8 cellular contexts compared by ENCODE assay signal in the genomic region with DNA sequence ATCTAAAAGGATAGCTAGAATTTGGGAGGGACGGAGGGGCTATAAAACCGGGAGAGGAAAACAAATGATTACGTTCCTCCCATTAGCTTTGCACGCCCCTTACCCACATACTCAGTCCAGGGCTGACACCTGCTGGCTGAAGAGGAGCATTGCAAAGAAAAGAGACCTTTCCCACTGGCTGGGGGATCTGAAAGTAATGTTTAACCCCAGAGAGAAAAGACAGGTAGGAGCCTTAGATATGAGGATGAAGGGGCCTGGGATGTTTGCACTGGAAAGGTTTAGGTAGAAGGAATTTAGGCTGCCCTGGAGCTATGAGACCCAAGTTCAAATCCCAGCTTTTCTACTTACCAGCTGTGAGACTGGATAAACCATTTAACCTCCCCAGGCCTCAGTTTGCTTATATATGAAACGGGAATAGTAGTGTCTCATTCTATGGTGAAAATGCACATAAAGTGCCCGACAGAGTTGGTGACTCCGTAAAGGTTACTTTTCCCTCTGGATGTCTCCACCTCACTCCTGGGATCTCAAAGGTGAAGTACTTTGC.
DNase-seq lines count a peak whose midpoint lies in the region; ATAC-seq and TF ChIP-seq lines count a peak whose summit lies in the region.

No MANE protein-coding gene starts in this region.

- peak; percentile 82 to 94 (median 90) for TF ChIP-seq CTCF in ascending aorta (IDR thresholded peaks at IDR 0.05)
- TF ChIP-seq CTCF in hepatocyte (IDR thresholded peaks at IDR 0.05; ENCODE audit: poor library complexity) = peak; percentile 95
- TF ChIP-seq CTCF in gastrocnemius medialis (IDR thresholded peaks at IDR 0.05 in 4 of 5, conservative IDR thresholded peaks at IDR 0.05 in 1 of 5) = peak; percentile 59 to 71 (median 66)

- H2AFZ ChIP-seq in hepatocyte = no peak overlapping the region

- WGBS in hepatocyte (ENCODE audit: low lambda C conversion rate, missing lambda C conversion rate) = 26% methylated on average over 7 of the region's 7 CpGs

- H3K79me2 ChIP-seq in hepatocyte = no peaks in the 10 kb centered on the region

- in situ Hi-C loops in gastrocnemius medialis (cut with MboI; ENCODE audit: low sequenced_read_pairs in 4 of 4) = loop anchor here (10.0 to 25.0 kb wide), 7 partner anchors 453 to 1430 kb away; a partner anchor contains a TSS

- intact Hi-C loops in ascending aorta (cut with DNase I) = loop anchor here (1.0 to 10.0 kb wide), 5 partner anchors 570 to 1433 kb away; no protein-coding TSS in a partner anchor
- intact Hi-C loops in gastrocnemius medialis (cut with DNase I; ENCODE audit: low total_unique reads) = loop anchor here (5.0 to 10.0 kb wide), 3 partner anchors 468 to 1430 kb away; no protein-coding TSS in a partner anchor

- H3K9me3 ChIP-seq in ascending aorta (no peaks in the 10 kb centered on the region), hepatocyte (ENCODE audit: low read depth) (no peaks in the 10 kb centered on the region), gastrocnemius medialis (no peaks in the 10 kb centered on the region)

- H3K9me2 ChIP-seq in hepatocyte (replicated peaks; ENCODE audit: insufficient read depth) = no peaks in the 10 kb centered on the region

- peak; percentile 74 for ATAC-seq in GM19463 (IDR thresholded peaks at IDR 0.05; ENCODE audit: unreplicated experiment)
- no peak for ATAC-seq in gastrocnemius medialis

- H3K27me3 ChIP-seq in ascending aorta (no peaks in the 10 kb centered on the region), hepatocyte (no peaks in the 10 kb centered on the region), gastrocnemius medialis (no peaks in the 10 kb centered on the region)

- H3K4me3 ChIP-seq in ascending aorta (peak overlapping the region in 1 of 2 donors; percentile 47), hepatocyte (no peak overlapping the region), gastrocnemius medialis (no peak overlapping the region)

- TF ChIP-seq POLR2A in gastrocnemius medialis (IDR thresholded peaks at IDR 0.05) = no peak

- H3K4me2 ChIP-seq in hepatocyte = peak overlapping the region; percentile 71

- H3K4me1 ChIP-seq in ascending aorta = peaks cover 0 to 10% of the 10 kb centered on the region in 2 donors
- no peaks in the 10 kb centered on the region for H3K4me1 ChIP-seq in hepatocyte (ENCODE audit: insufficient read depth)
- no peaks in the 10 kb centered on the region for H3K4me1 ChIP-seq in gastrocnemius medialis

- peak; percentile 7 for DNase-seq in DMS153 (lab: John Stamatoyannopoulos, UW)
- peak; percentile 78 for DNase-seq in HuH-7 (ENCODE audit: low spot score)
- DNase-seq in OCI-M1 (lab: John Stamatoyannopoulos, UW) = peak; percentile 81
- DNase-seq in ascending aorta (ENCODE audit: low spot score in 2 of 2) = peak in 1 of 2 donors; percentile 72
- peak; percentile 79 for DNase-seq in hepatocyte (ENCODE audit: low spot score)
- no peak for DNase-seq in gastrocnemius medialis
- DNase-seq in cortex of kidney (lab: John Stamatoyannopoulos, UW) = no peak

- no peaks in the 10 kb centered on the region for H4K20me1 ChIP-seq in hepatocyte (ENCODE audit: insufficient read depth, poor library complexity, severe bottlenecking)

- H3K36me3 ChIP-seq in ascending aorta (no peaks in the 10 kb centered on the region), hepatocyte (replicated peaks; ENCODE audit: insufficient read depth, low read depth) (no peaks in the 10 kb centered on the region), gastrocnemius medialis (no peaks in the 10 kb centered on the region)

- H3K27ac ChIP-seq in ascending aorta (peak overlapping the region; percentile 10 to 34), hepatocyte (no peak overlapping the region), gastrocnemius medialis (no peak overlapping the region)

Comparison
In these comparisons a context has a peak if more than half of its experiments do, and no peak if none do; other contexts are left out.
1. DNase-seq: peak in DMS153 (single experiment), HuH-7 (single experiment), OCI-M1 (single experiment) and hepatocyte (single experiment); none in gastrocnemius medialis (0 of 2) and cortex of kidney (single experiment).
2. H3K27ac ChIP-seq: peak in ascending aorta (2 of 2); none in hepatocyte (single experiment) and gastrocnemius medialis (0 of 4).
3. Peak in every context shown above with its lines, with median percentiles within 50 percentile points of each other: CTCF ChIP-seq.